ENCODE assay signal across 1 cellular context in the genomic region with DNA sequence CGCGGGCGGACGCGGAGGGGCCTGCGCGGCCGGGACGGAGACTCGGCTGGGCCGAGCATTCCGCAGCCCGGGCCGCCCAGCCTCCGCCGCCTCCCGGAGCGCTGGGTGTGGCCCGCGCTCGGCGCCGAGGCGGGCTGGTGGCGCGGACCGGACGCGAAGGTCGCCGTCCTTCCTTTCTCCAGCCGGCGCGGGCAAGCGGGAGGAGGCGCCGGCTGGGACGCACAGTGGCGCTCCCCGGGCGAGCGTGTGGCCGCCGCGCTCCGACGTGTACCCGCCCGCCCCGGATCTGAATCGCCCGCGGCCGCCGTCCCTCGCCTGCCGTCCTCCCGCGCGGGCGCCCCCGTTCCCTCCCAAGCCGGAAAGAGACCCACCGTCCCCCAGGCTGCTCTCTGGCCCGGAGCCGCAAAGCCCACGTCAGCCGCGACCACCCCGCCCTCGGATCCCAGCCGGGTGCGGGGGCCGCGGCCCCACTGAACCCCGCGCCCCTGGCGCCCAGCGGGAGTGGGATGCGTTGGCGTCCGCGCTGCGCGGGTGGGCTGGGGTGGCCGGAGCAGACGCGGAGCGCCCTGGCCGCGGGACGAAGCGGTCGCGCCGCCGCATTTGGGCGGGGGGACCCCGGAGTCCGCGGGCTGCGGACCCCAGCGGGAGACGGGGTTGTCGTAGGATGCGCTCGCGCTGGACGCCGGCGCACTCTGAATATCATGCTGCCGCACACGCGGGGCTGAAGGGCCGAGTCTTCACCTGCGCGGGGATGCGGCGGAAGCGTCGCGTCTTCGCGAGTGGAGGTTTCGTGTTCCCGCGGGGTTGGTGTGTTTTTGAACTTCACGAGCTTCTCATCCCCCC.
A peak's percentile ranks its signal among the peaks of the same experiment; 100 is the strongest.
TF ChIP-seq lines count a peak whose summit lies in the region.

No MANE protein-coding gene starts in this region.

TF ChIP-seq in K562, 482 proteins besides CTCF, POLR2A, EP300 and RAD21 (continued from another document and continues in another):
- TF ChIP-seq RREB1 (CRISPR knock-in tag; IDR thresholded peaks at IDR 0.05): no peak
- no peak for TF ChIP-seq MTA3 (IDR thresholded peaks at IDR 0.05; ENCODE audit: borderline replicate concordance)
- no peak for TF ChIP-seq THAP12 (CRISPR knock-in tag; IDR thresholded peaks at IDR 0.05)
- TF ChIP-seq, protein P1, sequence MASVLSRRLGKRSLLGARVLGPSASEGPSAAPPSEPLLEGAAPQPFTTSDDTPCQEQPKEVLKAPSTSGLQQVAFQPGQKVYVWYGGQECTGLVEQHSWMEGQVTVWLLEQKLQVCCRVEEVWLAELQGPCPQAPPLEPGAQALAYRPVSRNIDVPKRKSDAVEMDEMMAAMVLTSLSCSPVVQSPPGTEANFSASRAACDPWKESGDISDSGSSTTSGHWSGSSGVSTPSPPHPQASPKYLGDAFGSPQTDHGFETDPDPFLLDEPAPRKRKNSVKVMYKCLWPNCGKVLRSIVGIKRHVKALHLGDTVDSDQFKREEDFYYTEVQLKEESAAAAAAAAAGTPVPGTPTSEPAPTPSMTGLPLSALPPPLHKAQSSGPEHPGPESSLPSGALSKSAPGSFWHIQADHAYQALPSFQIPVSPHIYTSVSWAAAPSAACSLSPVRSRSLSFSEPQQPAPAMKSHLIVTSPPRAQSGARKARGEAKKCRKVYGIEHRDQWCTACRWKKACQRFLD (CRISPR knock-in tag; IDR thresholded peaks at IDR 0.05): no peak
- no peak for TF ChIP-seq ZBED1 (IDR thresholded peaks at IDR 0.05)
- TF ChIP-seq, protein P2, sequence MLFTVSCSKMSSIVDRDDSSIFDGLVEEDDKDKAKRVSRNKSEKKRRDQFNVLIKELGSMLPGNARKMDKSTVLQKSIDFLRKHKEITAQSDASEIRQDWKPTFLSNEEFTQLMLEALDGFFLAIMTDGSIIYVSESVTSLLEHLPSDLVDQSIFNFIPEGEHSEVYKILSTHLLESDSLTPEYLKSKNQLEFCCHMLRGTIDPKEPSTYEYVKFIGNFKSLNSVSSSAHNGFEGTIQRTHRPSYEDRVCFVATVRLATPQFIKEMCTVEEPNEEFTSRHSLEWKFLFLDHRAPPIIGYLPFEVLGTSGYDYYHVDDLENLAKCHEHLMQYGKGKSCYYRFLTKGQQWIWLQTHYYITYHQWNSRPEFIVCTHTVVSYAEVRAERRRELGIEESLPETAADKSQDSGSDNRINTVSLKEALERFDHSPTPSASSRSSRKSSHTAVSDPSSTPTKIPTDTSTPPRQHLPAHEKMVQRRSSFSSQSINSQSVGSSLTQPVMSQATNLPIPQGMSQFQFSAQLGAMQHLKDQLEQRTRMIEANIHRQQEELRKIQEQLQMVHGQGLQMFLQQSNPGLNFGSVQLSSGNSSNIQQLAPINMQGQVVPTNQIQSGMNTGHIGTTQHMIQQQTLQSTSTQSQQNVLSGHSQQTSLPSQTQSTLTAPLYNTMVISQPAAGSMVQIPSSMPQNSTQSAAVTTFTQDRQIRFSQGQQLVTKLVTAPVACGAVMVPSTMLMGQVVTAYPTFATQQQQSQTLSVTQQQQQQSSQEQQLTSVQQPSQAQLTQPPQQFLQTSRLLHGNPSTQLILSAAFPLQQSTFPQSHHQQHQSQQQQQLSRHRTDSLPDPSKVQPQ (CRISPR knock-in tag; IDR thresholded peaks at IDR 0.05; ENCODE audit: borderline replicate concordance): no peak
- no peak for TF ChIP-seq SMAD3 (CRISPR knock-in tag; conservative IDR thresholded peaks at IDR 0.05)
- TF ChIP-seq L3MBTL2 (IDR thresholded peaks at IDR 0.05): 0 out of 2 replicates have a peak, but pooled peaks have one; percentile 11
- TF ChIP-seq MBD2 (IDR thresholded peaks at IDR 0.05; ENCODE audit: borderline replicate concordance, low read depth): no peak
- TF ChIP-seq, protein P3, sequence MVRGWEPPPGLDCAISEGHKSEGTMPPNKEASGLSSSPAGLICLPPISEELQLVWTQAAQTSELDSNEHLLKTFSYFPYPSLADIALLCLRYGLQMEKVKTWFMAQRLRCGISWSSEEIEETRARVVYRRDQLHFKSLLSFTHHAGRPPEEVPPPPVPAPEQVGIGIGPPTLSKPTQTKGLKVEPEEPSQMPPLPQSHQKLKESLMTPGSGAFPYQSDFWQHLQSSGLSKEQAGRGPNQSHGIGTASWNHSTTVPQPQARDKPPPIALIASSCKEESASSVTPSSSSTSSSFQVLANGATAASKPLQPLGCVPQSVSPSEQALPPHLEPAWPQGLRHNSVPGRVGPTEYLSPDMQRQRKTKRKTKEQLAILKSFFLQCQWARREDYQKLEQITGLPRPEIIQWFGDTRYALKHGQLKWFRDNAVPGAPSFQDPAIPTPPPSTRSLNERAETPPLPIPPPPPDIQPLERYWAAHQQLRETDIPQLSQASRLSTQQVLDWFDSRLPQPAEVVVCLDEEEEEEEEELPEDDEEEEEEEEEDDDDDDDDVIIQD (CRISPR knock-in tag; IDR thresholded peaks at IDR 0.05): no peak
- TF ChIP-seq HNRNPL (IDR thresholded peaks at IDR 0.05; ENCODE audit: low read depth, low read length): no peak
- TF ChIP-seq SMAD1 (IDR thresholded peaks at IDR 0.05; ENCODE audit: low read depth, low read length, partially characterized antibody): no peak
- TF ChIP-seq ZNF134 (CRISPR knock-in tag; conservative IDR thresholded peaks at IDR 0.05): no peak
- TF ChIP-seq, protein P4, sequence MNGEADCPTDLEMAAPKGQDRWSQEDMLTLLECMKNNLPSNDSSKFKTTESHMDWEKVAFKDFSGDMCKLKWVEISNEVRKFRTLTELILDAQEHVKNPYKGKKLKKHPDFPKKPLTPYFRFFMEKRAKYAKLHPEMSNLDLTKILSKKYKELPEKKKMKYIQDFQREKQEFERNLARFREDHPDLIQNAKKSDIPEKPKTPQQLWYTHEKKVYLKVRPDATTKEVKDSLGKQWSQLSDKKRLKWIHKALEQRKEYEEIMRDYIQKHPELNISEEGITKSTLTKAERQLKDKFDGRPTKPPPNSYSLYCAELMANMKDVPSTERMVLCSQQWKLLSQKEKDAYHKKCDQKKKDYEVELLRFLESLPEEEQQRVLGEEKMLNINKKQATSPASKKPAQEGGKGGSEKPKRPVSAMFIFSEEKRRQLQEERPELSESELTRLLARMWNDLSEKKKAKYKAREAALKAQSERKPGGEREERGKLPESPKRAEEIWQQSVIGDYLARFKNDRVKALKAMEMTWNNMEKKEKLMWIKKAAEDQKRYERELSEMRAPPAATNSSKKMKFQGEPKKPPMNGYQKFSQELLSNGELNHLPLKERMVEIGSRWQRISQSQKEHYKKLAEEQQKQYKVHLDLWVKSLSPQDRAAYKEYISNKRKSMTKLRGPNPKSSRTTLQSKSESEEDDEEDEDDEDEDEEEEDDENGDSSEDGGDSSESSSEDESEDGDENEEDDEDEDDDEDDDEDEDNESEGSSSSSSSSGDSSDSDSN (IDR thresholded peaks at IDR 0.05; ENCODE audit: borderline replicate concordance in 1 of 2, low read depth in 2 of 2, low read length in 2 of 2): peak; percentile 74 to 77; a peak in 3 of 4 replicates
- no peak for TF ChIP-seq ZKSCAN8 (CRISPR knock-in tag; IDR thresholded peaks at IDR 0.05)
- no peak for TF ChIP-seq JUN (IDR thresholded peaks at IDR 0.05; ENCODE audit: borderline replicate concordance, low read depth, low read length)
- TF ChIP-seq JUN (CRISPR knock-in tag; IDR thresholded peaks at IDR 0.05; ENCODE audit: borderline replicate concordance): no peak
- no peak for TF ChIP-seq HNRNPUL1 (IDR thresholded peaks at IDR 0.05; ENCODE audit: low read length)
- TF ChIP-seq ZBTB7A (IDR thresholded peaks at IDR 0.05; ENCODE audit: borderline replicate concordance, control insufficient read depth, low read depth, low read length): peak; percentile 46; the same call in 1 of the 2 replicates
- no peak for TF ChIP-seq SUPT5H (IDR thresholded peaks at IDR 0.05)
- TF ChIP-seq PPARD (CRISPR knock-in tag; IDR thresholded peaks at IDR 0.05): no peak
- no peak for TF ChIP-seq DIDO1 (tag; IDR thresholded peaks at IDR 0.05; ENCODE audit: low read depth)
- peak; percentile 9; the same call in 1 of the 2 replicates for TF ChIP-seq RB1 (IDR thresholded peaks at IDR 0.05; ENCODE audit: low read depth)
- TF ChIP-seq NR4A1 (CRISPR knock-in tag; IDR thresholded peaks at IDR 0.05): no peak
- TF ChIP-seq NR4A1 (tag; IDR thresholded peaks at IDR 0.05): no peak
- TF ChIP-seq CEBPB (tag; IDR thresholded peaks at IDR 0.05): no peak
- no peak for TF ChIP-seq ZFP1 (CRISPR knock-in tag; IDR thresholded peaks at IDR 0.05)
- no peak for TF ChIP-seq ZNF551 (CRISPR knock-in tag; IDR thresholded peaks at IDR 0.05)
- no peak for TF ChIP-seq SAP30 (IDR thresholded peaks at IDR 0.05; ENCODE audit: borderline replicate concordance, insufficient read depth, low read depth, low read length, poor library complexity, severe bottlenecking)
- no peak for TF ChIP-seq FOXJ3 (CRISPR knock-in tag; IDR thresholded peaks at IDR 0.05)
- no peak for TF ChIP-seq AFF4 (CRISPR knock-in tag; IDR thresholded peaks at IDR 0.05)
